Comparison of ENCODE assay signal across 1 cellular context in the genomic region with DNA sequence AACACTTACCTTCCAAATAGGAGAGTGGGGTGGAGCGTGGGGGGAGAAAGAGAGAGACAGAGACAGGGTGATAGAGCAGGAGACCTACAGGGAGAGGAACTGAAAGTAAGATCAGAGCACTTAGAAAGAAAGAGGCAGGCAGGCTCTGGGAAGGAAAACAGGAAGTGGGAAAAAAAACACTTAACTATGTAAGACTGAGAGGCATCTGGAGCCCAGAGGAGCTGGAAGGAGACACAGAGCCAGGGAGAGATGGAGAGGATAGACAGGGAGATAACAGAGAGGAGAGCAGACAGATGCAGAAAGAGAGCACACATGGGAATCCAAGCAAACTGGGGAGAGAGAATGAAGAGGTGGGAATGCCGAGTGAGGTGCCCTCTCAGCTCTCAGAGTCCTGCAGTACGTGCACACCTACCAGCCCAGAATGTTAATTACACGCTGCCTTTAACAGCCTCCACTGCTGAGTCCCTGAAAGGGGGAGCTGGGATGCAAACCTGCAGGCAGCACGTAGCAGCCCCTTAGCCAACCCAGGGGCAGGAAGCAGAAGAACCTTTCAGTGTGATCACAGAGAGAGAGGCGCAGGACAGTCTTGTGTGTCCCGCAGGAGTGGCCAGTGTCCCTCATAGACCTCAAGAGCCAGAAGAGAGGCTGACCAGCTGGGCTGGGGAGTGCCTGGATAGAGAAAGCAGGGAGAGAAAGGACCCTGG.
TF ChIP-seq lines count a peak whose summit lies in the region.

No MANE protein-coding gene starts in this region.

TF ChIP-seq in K562, 482 proteins besides CTCF, POLR2A, EP300 and RAD21 (continued from another document):
- TF ChIP-seq, protein P1, sequence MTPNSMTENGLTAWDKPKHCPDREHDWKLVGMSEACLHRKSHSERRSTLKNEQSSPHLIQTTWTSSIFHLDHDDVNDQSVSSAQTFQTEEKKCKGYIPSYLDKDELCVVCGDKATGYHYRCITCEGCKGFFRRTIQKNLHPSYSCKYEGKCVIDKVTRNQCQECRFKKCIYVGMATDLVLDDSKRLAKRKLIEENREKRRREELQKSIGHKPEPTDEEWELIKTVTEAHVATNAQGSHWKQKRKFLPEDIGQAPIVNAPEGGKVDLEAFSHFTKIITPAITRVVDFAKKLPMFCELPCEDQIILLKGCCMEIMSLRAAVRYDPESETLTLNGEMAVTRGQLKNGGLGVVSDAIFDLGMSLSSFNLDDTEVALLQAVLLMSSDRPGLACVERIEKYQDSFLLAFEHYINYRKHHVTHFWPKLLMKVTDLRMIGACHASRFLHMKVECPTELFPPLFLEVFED (CRISPR knock-in tag; conservative IDR thresholded peaks at IDR 0.05): 0 out of 2 replicates have a peak, but pooled peaks have one; percentile 53
- TF ChIP-seq, protein P2, sequence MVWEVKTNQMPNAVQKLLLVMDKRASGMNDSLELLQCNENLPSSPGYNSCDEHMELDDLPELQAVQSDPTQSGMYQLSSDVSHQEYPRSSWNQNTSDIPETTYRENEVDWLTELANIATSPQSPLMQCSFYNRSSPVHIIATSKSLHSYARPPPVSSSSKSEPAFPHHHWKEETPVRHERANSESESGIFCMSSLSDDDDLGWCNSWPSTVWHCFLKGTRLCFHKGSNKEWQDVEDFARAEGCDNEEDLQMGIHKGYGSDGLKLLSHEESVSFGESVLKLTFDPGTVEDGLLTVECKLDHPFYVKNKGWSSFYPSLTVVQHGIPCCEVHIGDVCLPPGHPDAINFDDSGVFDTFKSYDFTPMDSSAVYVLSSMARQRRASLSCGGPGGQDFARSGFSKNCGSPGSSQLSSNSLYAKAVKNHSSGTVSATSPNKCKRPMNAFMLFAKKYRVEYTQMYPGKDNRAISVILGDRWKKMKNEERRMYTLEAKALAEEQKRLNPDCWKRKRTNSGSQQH (CRISPR knock-in tag; IDR thresholded peaks at IDR 0.05): no peak
- TF ChIP-seq GABPA (tag; conservative IDR thresholded peaks at IDR 0.05; ENCODE audit: low read depth) (peak; percentile 65), KAT7 (CRISPR knock-in tag; IDR thresholded peaks at IDR 0.05; ENCODE audit: borderline replicate concordance) (no peak), POLR3G (IDR thresholded peaks at IDR 0.05; ENCODE audit: extremely low read depth, insufficient read length, insufficient replicate concordance) (no peak), SPI1 (IDR thresholded peaks at IDR 0.05; ENCODE audit: borderline replicate concordance, low read depth, low read length) (peak; percentile 97), ELF4 (CRISPR knock-in tag; IDR thresholded peaks at IDR 0.05) (peak; percentile 77), HDGF (IDR thresholded peaks at IDR 0.05) (0 out of 2 replicates have a peak, but pooled peaks have one; percentile 44), MTA1 (IDR thresholded peaks at IDR 0.05; ENCODE audit: borderline replicate concordance) (0 out of 2 replicates have a peak, but pooled peaks have one; percentile 18), ELF1 (tag; IDR thresholded peaks at IDR 0.05) (peak; percentile 68), PHF21A (IDR thresholded peaks at IDR 0.05; ENCODE audit: borderline replicate concordance, low read depth) (no peak), MEF2D (tag; conservative IDR thresholded peaks at IDR 0.05; ENCODE audit: low read depth) (0 out of 2 replicates have a peak, but pooled peaks have one; percentile 18), KLF6 (CRISPR knock-in tag; IDR thresholded peaks at IDR 0.05; ENCODE audit: borderline replicate concordance) (no peak), ETV1 (tag; conservative IDR thresholded peaks at IDR 0.05; ENCODE audit: low read depth) (0 out of 2 replicates have a peak, but pooled peaks have one; percentile 26), SMAD4 (CRISPR knock-in tag; conservative IDR thresholded peaks at IDR 0.05) (0 out of 2 replicates have a peak, but pooled peaks have one; percentile 21), NUFIP1 (IDR thresholded peaks at IDR 0.05; ENCODE audit: partially characterized antibody) (no peak), ZNF76 (CRISPR knock-in tag; IDR thresholded peaks at IDR 0.05; ENCODE audit: borderline replicate concordance) (0 out of 2 replicates have a peak, but pooled peaks have one; percentile 8), JUN (IDR thresholded peaks at IDR 0.05; ENCODE audit: borderline replicate concordance, low read depth, low read length) (no peak), JUN (CRISPR knock-in tag; IDR thresholded peaks at IDR 0.05; ENCODE audit: borderline replicate concordance) (no peak), OTX1 (CRISPR knock-in tag; IDR thresholded peaks at IDR 0.05) (0 out of 2 replicates have a peak, but pooled peaks have one; percentile 60), HSF4 (CRISPR knock-in tag; IDR thresholded peaks at IDR 0.05; ENCODE audit: borderline replicate concordance) (no peak)
- TF ChIP-seq, protein P3, sequence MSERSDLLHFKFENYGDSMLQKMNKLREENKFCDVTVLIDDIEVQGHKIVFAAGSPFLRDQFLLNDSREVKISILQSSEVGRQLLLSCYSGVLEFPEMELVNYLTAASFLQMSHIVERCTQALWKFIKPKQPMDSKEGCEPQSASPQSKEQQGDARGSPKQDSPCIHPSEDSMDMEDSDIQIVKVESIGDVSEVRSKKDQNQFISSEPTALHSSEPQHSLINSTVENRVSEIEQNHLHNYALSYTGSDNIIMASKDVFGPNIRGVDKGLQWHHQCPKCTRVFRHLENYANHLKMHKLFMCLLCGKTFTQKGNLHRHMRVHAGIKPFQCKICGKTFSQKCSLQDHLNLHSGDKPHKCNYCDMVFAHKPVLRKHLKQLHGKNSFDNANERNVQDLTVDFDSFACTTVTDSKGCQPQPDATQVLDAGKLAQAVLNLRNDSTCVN (CRISPR knock-in tag; IDR thresholded peaks at IDR 0.05): peak; percentile 66; the same call in 1 of the 2 replicates
- TF ChIP-seq, protein P4, sequence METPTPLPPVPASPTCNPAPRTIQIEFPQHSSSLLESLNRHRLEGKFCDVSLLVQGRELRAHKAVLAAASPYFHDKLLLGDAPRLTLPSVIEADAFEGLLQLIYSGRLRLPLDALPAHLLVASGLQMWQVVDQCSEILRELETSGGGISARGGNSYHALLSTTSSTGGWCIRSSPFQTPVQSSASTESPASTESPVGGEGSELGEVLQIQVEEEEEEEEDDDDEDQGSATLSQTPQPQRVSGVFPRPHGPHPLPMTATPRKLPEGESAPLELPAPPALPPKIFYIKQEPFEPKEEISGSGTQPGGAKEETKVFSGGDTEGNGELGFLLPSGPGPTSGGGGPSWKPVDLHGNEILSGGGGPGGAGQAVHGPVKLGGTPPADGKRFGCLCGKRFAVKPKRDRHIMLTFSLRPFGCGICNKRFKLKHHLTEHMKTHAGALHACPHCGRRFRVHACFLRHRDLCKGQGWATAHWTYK (CRISPR knock-in tag; IDR thresholded peaks at IDR 0.05): 0 out of 2 replicates have a peak, but pooled peaks have one; percentile 7
